In the genomic region with DNA sequence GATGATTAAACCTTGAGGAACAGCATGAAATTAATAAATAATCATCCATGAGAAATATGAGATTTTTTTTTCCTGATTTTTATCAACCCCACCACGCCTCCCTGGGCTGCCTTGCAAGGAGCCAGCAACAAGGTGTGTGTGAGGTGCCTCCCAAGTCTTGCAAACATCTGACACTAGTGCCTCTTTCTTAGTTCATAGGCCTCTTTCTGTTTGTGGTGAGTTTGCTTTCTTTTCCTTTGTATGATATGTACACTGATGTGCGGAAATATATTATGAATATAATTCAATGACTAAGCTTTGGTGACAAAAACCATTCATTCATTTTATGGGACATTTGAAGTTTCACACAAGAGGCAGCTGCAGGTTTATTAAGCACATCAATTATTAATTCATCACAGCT, we compare ENCODE assay signal across 15 cellular contexts.
"Had no signal": no experiment of that assay in that cellular context is flagged by ENCODE, and none has a peak within 500 bp of the region (broad histone marks: within the 10 kb centered on the region; RNA-seq: fewer than 3 reads in every experiment).

No MANE protein-coding gene starts in this region.

- H3K4me1 ChIP-seq: adrenal gland, colonic mucosa, transverse colon had no signal

- H3K9me3 Mint-ChIP-seq: activated T-helper 17 cell treated with anti-CD3 and anti-CD28 coated beads, Interleukin-2, amount 50 U/mL, for 72 hours; nephron had no signal

- H3K27me3 ChIP-seq: adrenal gland, colonic mucosa, transverse colon had no signal

- H3K27ac Mint-ChIP-seq: activated T-helper 17 cell treated with anti-CD3 and anti-CD28 coated beads, Interleukin-2, amount 50 U/mL, for 72 hours; progenitor cell of endocrine pancreas had no signal

- H3K4me3 ChIP-seq: adrenal gland, colonic mucosa, heart left ventricle, mucosa of descending colon, transverse colon had no signal

- H3K36me3 ChIP-seq: adrenal gland, colonic mucosa, heart left ventricle, transverse colon had no signal

- ATAC-seq: activated T-helper 17 cell treated with anti-CD3 and anti-CD28 coated beads, Interleukin-2, amount 50 U/mL, for 72 hours; left lobe of liver had no signal

- H3K4me1 Mint-ChIP-seq: activated T-helper 17 cell treated with anti-CD3 and anti-CD28 coated beads, Interleukin-2, amount 50 U/mL, for 72 hours had no signal

- DNase-seq: activated CD4-positive, alpha-beta T cell treated with anti-CD3 and anti-CD28 coated beads, Interleukin-2, amount 50 U/mL, for 4 hours; adrenal gland; colonic mucosa; heart left ventricle; islet precursor cell; mucosa of descending colon; occipital lobe; SIG-M5; small intestine; T1000; transverse colon had no signal

- H3K9me3 ChIP-seq: adrenal gland, colonic mucosa, heart left ventricle, mucosa of descending colon, transverse colon had no signal

- H3K27ac ChIP-seq: adrenal gland, colonic mucosa, heart left ventricle, transverse colon had no signal

- H3K4me3 Mint-ChIP-seq: activated T-helper 17 cell treated with anti-CD3 and anti-CD28 coated beads, Interleukin-2, amount 50 U/mL, for 72 hours; nephron had no signal
